Comparison of ENCODE assay signal across 21 cellular contexts in genomic region chr2:864501-865106, GRCh38.
A peak's percentile ranks its signal among the peaks of the same experiment; 100 is the strongest.
DNase-seq lines count a peak whose midpoint lies in the region; ATAC-seq, FAIRE-seq and TF ChIP-seq lines count a peak whose summit lies in the region.
"Had no signal": no experiment of that assay in that cellular context is flagged by ENCODE, and none has a peak within 500 bp of the region (broad histone marks: within the 10 kb centered on the region; RNA-seq: fewer than 3 reads in every experiment).

No MANE protein-coding gene starts in this region.

- H3K4me3 ChIP-seq in kidney (ENCODE audit: low read length in 2 of 2), result no peak overlapping the region
- H3K4me3 ChIP-seq: GM12878, GM23338, K562 had no signal

- no peaks in the 10 kb centered on the region for H3K9me3 ChIP-seq in kidney (ENCODE audit: control insufficient read depth in 1 of 2, low read length in 2 of 2)

- no peaks in the 10 kb centered on the region for H3K36me3 ChIP-seq in kidney (ENCODE audit: control insufficient read depth in 1 of 2, insufficient read depth in 2 of 2, low read length in 2 of 2)

- no peak for DNase-seq in stimulated activated naive CD8-positive, alpha-beta T cell treated with anti-CD3 and anti-CD28 coated beads, Interleukin-15, amount 100 ng/mL, for 72 hours
- DNase-seq in stimulated activated naive CD8-positive, alpha-beta T cell treated with anti-CD3 and anti-CD28 coated beads, Interleukin-15, Interleukin-2, amounts not matched to agents 100 U/mL and 50 U/mL, for 24 hours, result no peak
- DNase-seq in kidney, result peak; percentile 49
- peak; percentile 76 for DNase-seq in osteocyte (ENCODE audit: extremely low spot score, unreplicated experiment)
- DNase-seq in NCI-H1436 (lab: John Stamatoyannopoulos, UW), result no peak
- DNase-seq: ACHN, C1 segment of cervical spinal cord, Calu3, DMS 273 treated with DMSO at 0.1 percent for 48 hours, HCEC 1CT, HFFc6 had no signal

- H3K27ac ChIP-seq in kidney (ENCODE audit: low read depth in 2 of 2, low read length in 2 of 2), result no peak overlapping the region

- H3K9ac ChIP-seq in kidney (ENCODE audit: low read length in 2 of 2), result no peak overlapping the region

- peaks cover 17% of the 10 kb centered on the region for H3K27me3 Mint-ChIP-seq in stimulated activated naive CD8-positive, alpha-beta T cell treated with anti-CD3 and anti-CD28 coated beads, Interleukin-15, amount 100 ng/mL, for 72 hours
- peaks cover 5% of the 10 kb centered on the region for H3K27me3 Mint-ChIP-seq in osteocyte (ENCODE audit: unreplicated experiment)

- H3K4me1 ChIP-seq in kidney (ENCODE audit: control insufficient read depth in 1 of 2, insufficient read depth in 1 of 2, low read depth in 1 of 2, low read length in 2 of 2), result no peaks in the 10 kb centered on the region

- no peaks in the 10 kb centered on the region for H3K4me1 Mint-ChIP-seq in stimulated activated naive CD8-positive, alpha-beta T cell treated with anti-CD3 and anti-CD28 coated beads, Interleukin-15, amount 100 ng/mL, for 72 hours
- no peaks in the 10 kb centered on the region for H3K4me1 Mint-ChIP-seq in osteocyte (ENCODE audit: unreplicated experiment)
- H3K4me1 Mint-ChIP-seq: B cell had no signal

- intact Hi-C loops in kidney (cut with DNase I), result no loop called here

- H3K27ac Mint-ChIP-seq in stimulated activated naive CD8-positive, alpha-beta T cell treated with anti-CD3 and anti-CD28 coated beads, Interleukin-15, amount 100 ng/mL, for 72 hours, result no peak overlapping the region
- no peak overlapping the region for H3K27ac Mint-ChIP-seq in osteocyte (ENCODE audit: unreplicated experiment)
- H3K27ac Mint-ChIP-seq: B cell; CD4-positive, alpha-beta T cell; GM23338; HFFc6 had no signal

- ATAC-seq in stimulated activated naive CD8-positive, alpha-beta T cell treated with anti-CD3 and anti-CD28 coated beads, Interleukin-15, amount 100 ng/mL, for 72 hours, result peak; percentile 40
- no peak for ATAC-seq in stimulated activated naive CD8-positive, alpha-beta T cell treated with anti-CD3 and anti-CD28 coated beads, Interleukin-15, Interleukin-2, amounts not matched to agents 100 U/mL and 50 U/mL, for 24 hours
- ATAC-seq in GM21367 (IDR thresholded peaks at IDR 0.05; ENCODE audit: unreplicated experiment) (no peak), HG03196 (IDR thresholded peaks at IDR 0.05; ENCODE audit: unreplicated experiment) (no peak)
- ATAC-seq: GM12878, GM23338, HepG2, K562 had no signal

- FAIRE-seq in kidney (lab: Jason Lieb, UNC), result no peak
- FAIRE-seq: GM12878, GM18507, HepG2, HTR-8/SVneo, K562 had no signal

- TF ChIP-seq CTCF in kidney (IDR thresholded peaks at IDR 0.05; ENCODE audit: borderline replicate concordance, extremely low read depth, insufficient read depth), result no peak
- TF ChIP-seq CTCF in osteocyte (IDR thresholded peaks at IDR 0.05), result no peak

- no peaks in the 10 kb centered on the region for H3K9me3 Mint-ChIP-seq in stimulated activated naive CD8-positive, alpha-beta T cell treated with anti-CD3 and anti-CD28 coated beads, Interleukin-15, amount 100 ng/mL, for 72 hours
- no peaks in the 10 kb centered on the region for H3K9me3 Mint-ChIP-seq in osteocyte (ENCODE audit: unreplicated experiment)
- H3K9me3 Mint-ChIP-seq: CD4-positive, alpha-beta T cell; GM23338 had no signal

- no peak overlapping the region for H3K4me3 Mint-ChIP-seq in stimulated activated naive CD8-positive, alpha-beta T cell treated with anti-CD3 and anti-CD28 coated beads, Interleukin-15, amount 100 ng/mL, for 72 hours
- H3K4me3 Mint-ChIP-seq in osteocyte (ENCODE audit: unreplicated experiment), result no peak overlapping the region
- H3K4me3 Mint-ChIP-seq: B cell; CD4-positive, alpha-beta T cell; GM23338; HFFc6 had no signal

- no peaks in the 10 kb centered on the region for H3K36me3 Mint-ChIP-seq in osteocyte (ENCODE audit: unreplicated experiment)

Comparison
In these comparisons a context has a peak if more than half of its experiments do, and no peak if none do; other contexts are left out.
1. DNase-seq: peak in kidney (single experiment) and osteocyte (single experiment); none in stimulated activated naive CD8-positive, alpha-beta T cell treated with anti-CD3 and anti-CD28 coated beads, Interleukin-15, amount 100 ng/mL, for 72 hours (0 of 2), stimulated activated naive CD8-positive, alpha-beta T cell treated with anti-CD3 and anti-CD28 coated beads, Interleukin-15, Interleukin-2, amounts not matched to agents 100 U/mL and 50 U/mL, for 24 hours (single experiment) and NCI-H1436 (single experiment).